ENCODE assay signal across 16 cellular contexts in genomic region chr3:101898062-101898461, GRCh38. TPM values are rescaled to one million over a fixed set of nuclear protein-coding genes. Genes with fewer than 3 reads are reported as not detected.
DNase-seq lines count a peak whose midpoint lies in the region; ATAC-seq and TF ChIP-seq lines count a peak whose summit lies in the region.
"Had no signal": no experiment of that assay in that cellular context is flagged by ENCODE, and none has a peak within 500 bp of the region (broad histone marks: within the 10 kb centered on the region; RNA-seq: fewer than 3 reads in every experiment).

No MANE protein-coding gene starts in this region.

- H3K9me3 ChIP-seq in BLaER1 (peaks cover 15% of the 10 kb centered on the region), IMR-90 (ENCODE audit: control insufficient read depth, insufficient read depth, low read length) (no peaks in the 10 kb centered on the region), SU-DHL-6 (ENCODE audit: insufficient read depth, low read length) (peaks cover 5% of the 10 kb centered on the region; the same call in 1 of the 2 replicates), spleen (peaks cover 0 to 13% (median 0%) of the 10 kb centered on the region in 8 donors)

- no peak for TF ChIP-seq RAD21 in IMR-90 (IDR thresholded peaks at IDR 0.05; ENCODE audit: low read length)

- no peak overlapping the region for H3K23ac ChIP-seq in IMR-90 (ENCODE audit: low read depth, low read length)

- 0 out of 3 replicates have a peak overlapping the region, but pooled peaks have one; percentile 39 for H2BK15ac ChIP-seq in IMR-90 (ENCODE audit: low read depth, low read length)

- no peaks in the 10 kb centered on the region for H3K9me2 ChIP-seq in SU-DHL-6 (replicated peaks; ENCODE audit: insufficient read depth, low read length)

- H3K14ac ChIP-seq in IMR-90 (replicated peaks; ENCODE audit: low read depth, low read length) = no peak overlapping the region

- H3F3A ChIP-seq in SU-DHL-6 (ENCODE audit: insufficient read depth) = peaks cover 14% of the 10 kb centered on the region

- H3K4me2 ChIP-seq in BLaER1 (peak overlapping the region; percentile 51; the same call in 1 of the 2 replicates), IMR-90 (ENCODE audit: low read depth, low read length) (no peak overlapping the region), SU-DHL-6 (ENCODE audit: low read depth, low read length, poor library complexity, severe bottlenecking) (peak overlapping the region; percentile 70)

- DNase-seq in IMR-90 = no peak
- DNase-seq in spleen = no peak
- no peak for DNase-seq in NCI-H524 treated with DMSO at 0.1 percent for 48 hours (lab: John Stamatoyannopoulos, UW)
- no peak for DNase-seq in SHP77 treated with DMSO at 0.1 percent for 48 hours (lab: John Stamatoyannopoulos, UW)
- DNase-seq in G401 (ENCODE audit: low spot score) = no peak
- DNase-seq: ACHN; CD8-positive, alpha-beta T cell; GOT3; MG63; NCI-H1417; NCI-H1930; NCI-H2171; NCI-H82; SW 1271 had no signal

- H2BK5ac ChIP-seq in IMR-90 (ENCODE audit: low read depth, low read length, poor library complexity, severe bottlenecking) = no peak overlapping the region

- intact Hi-C loops in IMR-90 (cut with micrococcal nuclease) = no loop called here
- intact Hi-C loops in spleen (cut with DNase I; ENCODE audit: low total_unique reads) = no loop called here

- dilution Hi-C loops in IMR-90 (cut with HindIII; ENCODE audit: low sequenced_read_pairs, unreplicated experiment) = no loop called here

- H3K4ac ChIP-seq in IMR-90 (ENCODE audit: low read depth, low read length) = no peak overlapping the region

- H3K27ac ChIP-seq in BLaER1 = no peak overlapping the region
- H3K27ac ChIP-seq in IMR-90 (ENCODE audit: insufficient read depth, low read length) = no peak overlapping the region
- H3K27ac ChIP-seq in SU-DHL-6 (ENCODE audit: low read depth, low read length) = peak overlapping the region; percentile 95
- H3K27ac ChIP-seq in spleen = peak overlapping the region in 6 of 8 donors; percentile 24 to 76 (median 59)

- H2BK20ac ChIP-seq in IMR-90 (ENCODE audit: low read depth, low read length) = no peak overlapping the region

- WGBS in IMR-90 (ENCODE audit: extremely low coverage in 2 of 2, insufficient read length in 1 of 2), 2 experiments = no CpG with 5 or more reads among the region's 2 CpGs
- WGBS in spleen, 5 donors = 81 to 95% (median 87%) methylated on average over 2 of the region's 2 CpGs

- no peak overlapping the region for H4K8ac ChIP-seq in IMR-90 (ENCODE audit: low read depth in 2 of 2, low read length in 2 of 2)

- H2AFZ ChIP-seq in IMR-90 (replicated peaks; ENCODE audit: low read length, poor library complexity) (no peak overlapping the region), SU-DHL-6 (ENCODE audit: low read depth, low read length, severe bottlenecking) (peak overlapping the region; percentile 62)

- no peak overlapping the region for H2AK5ac ChIP-seq in IMR-90 (ENCODE audit: low read depth, low read length)

- H3K9ac ChIP-seq in BLaER1 = no peak overlapping the region
- H3K9ac ChIP-seq in IMR-90 (ENCODE audit: low read depth, low read length) = no peak overlapping the region
- H3K9ac ChIP-seq in SU-DHL-6 (ENCODE audit: low read length) = peak overlapping the region; percentile 52

- no peaks in the 10 kb centered on the region for H3K27me3 ChIP-seq in BLaER1
- H3K27me3 ChIP-seq in IMR-90 (ENCODE audit: control insufficient read depth, insufficient read depth, low read length) = no peaks in the 10 kb centered on the region
- no peaks in the 10 kb centered on the region for H3K27me3 ChIP-seq in SU-DHL-6 (ENCODE audit: low read length)
- no peaks in the 10 kb centered on the region for H3K27me3 ChIP-seq in spleen (replicated peaks in 1 of 7)
- H3K27me3 ChIP-seq: MG63 had no signal

- CTCF ChIA-PET in IMR-90 (lab: Yijun Ruan, JAX) = no interaction called here

- no peak for ATAC-seq in IMR-90 (ENCODE audit: low read depth)
- ATAC-seq: CD8-positive, alpha-beta T cell had no signal

- TF ChIP-seq POLR2A in IMR-90 (IDR thresholded peaks at IDR 0.05; ENCODE audit: low read depth, low read length) = no peak
- TF ChIP-seq POLR2A in spleen (IDR thresholded peaks at IDR 0.05) = no peak

- peaks cover 29% of the 10 kb centered on the region for H3K4me1 ChIP-seq in BLaER1
- H3K4me1 ChIP-seq in IMR-90 (ENCODE audit: control insufficient read depth, insufficient read depth, low read length) = peaks cover 3% of the 10 kb centered on the region
- H3K4me1 ChIP-seq in spleen = peaks cover 0 to 35% (median 16%) of the 10 kb centered on the region in 6 donors

- peaks cover 0 to 3% of the 10 kb centered on the region in 2 experiments; a peak in 1 of 4 replicates for H3K79me1 ChIP-seq in IMR-90 (ENCODE audit: low read depth in 1 of 2, low read length in 2 of 2)

- in situ Hi-C loops in IMR-90 (cut with MboI; ENCODE audit: low sequenced_read_pairs) = no loop called here
- in situ Hi-C loops in G401 (cut with HindIII; ENCODE audit: low sequenced_read_pairs) = no loop called here

- no peak overlapping the region for H4K5ac ChIP-seq in IMR-90 (ENCODE audit: low read depth, low read length)

- no peak overlapping the region for H2AK9ac ChIP-seq in IMR-90 (replicated peaks; ENCODE audit: low read depth, low read length, poor library complexity)

- H3K56ac ChIP-seq in IMR-90 (ENCODE audit: extremely low read depth, insufficient read depth, low read length) = no peak overlapping the region

- no peaks in the 10 kb centered on the region for H3K79me2 ChIP-seq in SU-DHL-6 (ENCODE audit: insufficient read depth, low read length)

- H3K9me1 ChIP-seq in IMR-90 (ENCODE audit: insufficient read depth, low read length) = no peaks in the 10 kb centered on the region; the same call in 1 of the 2 replicates

- no peak overlapping the region for H3K18ac ChIP-seq in IMR-90 (ENCODE audit: low read depth, low read length)

- H4K91ac ChIP-seq in IMR-90 (ENCODE audit: insufficient read depth, low read depth, low read length) = no peak overlapping the region

- POLR2A ChIA-PET in IMR-90 (lab: Charles Lee; ENCODE audit: unreplicated experiment) = no interaction called here

- no peak overlapping the region for H2BK120ac ChIP-seq in IMR-90 (ENCODE audit: low read depth, low read length)

- H3K4me3 ChIP-seq in BLaER1 (no peak overlapping the region), IMR-90 (ENCODE audit: insufficient read depth, low read depth, low read length) (no peak overlapping the region), SU-DHL-6 (ENCODE audit: insufficient read depth, low read length, poor library complexity, severe bottlenecking) (peak overlapping the region; percentile 14), spleen (no peak overlapping the region)
- H3K4me3 ChIP-seq: MG63 had no signal

- TF ChIP-seq CTCF in IMR-90 (conservative IDR thresholded peaks at IDR 0.05; ENCODE audit: low read depth, low read length) = no peak
- TF ChIP-seq CTCF in SU-DHL-6 (IDR thresholded peaks at IDR 0.05; ENCODE audit: insufficient read depth, low read length, poor library complexity, severe bottlenecking) = no peak
- TF ChIP-seq CTCF in spleen (IDR thresholded peaks at IDR 0.05 in 8 of 11, conservative IDR thresholded peaks at IDR 0.05 in 3 of 11) = no peak

- H4K20me1 ChIP-seq in BLaER1 = no peaks in the 10 kb centered on the region
- H4K20me1 ChIP-seq in IMR-90 (ENCODE audit: insufficient read depth, low read length) = no peaks in the 10 kb centered on the region
- no peaks in the 10 kb centered on the region for H4K20me1 ChIP-seq in SU-DHL-6 (ENCODE audit: low read depth, low read length)

- BruUV-seq in IMR-90 (replicated peaks; lab: Mats Ljungman, UMichigan) = no TSS peak

- no peaks in the 10 kb centered on the region for H3K36me3 ChIP-seq in BLaER1
- no peaks in the 10 kb centered on the region for H3K36me3 ChIP-seq in IMR-90 (ENCODE audit: control insufficient read depth, insufficient read depth, low read length)
- no peaks in the 10 kb centered on the region for H3K36me3 ChIP-seq in SU-DHL-6 (ENCODE audit: low read length)
- no peaks in the 10 kb centered on the region for H3K36me3 ChIP-seq in spleen
- H3K36me3 ChIP-seq: MG63 had no signal

TF ChIP-seq in IMR-90, 13 proteins besides CTCF, POLR2A, EP300 and RAD21:
- TF ChIP-seq RFX5 (IDR thresholded peaks at IDR 0.05; ENCODE audit: low read depth, low read length) (peak; percentile 93), FOS (IDR thresholded peaks at IDR 0.05; ENCODE audit: low read depth, low read length) (no peak)

RNA-seq across cellular contexts. Expression of gene NFKBIZ, which starts 48.7 kb away (rescaled TPM):
- total RNA-seq in IMR-90 (2012; rRNA removed) = 35.0 and 43.0 TPM in 2 replicates
- polyA plus RNA-seq in IMR-90 (2012; rRNA removed) = 40.9 and 56.2 TPM in 2 replicates
- 42.6 and 52.3 TPM in 2 replicates for polyA plus RNA-seq in IMR-90 (2012; cell fraction: cytosol; rRNA removed)
- 482 and 691 TPM in 2 replicates for polyA plus RNA-seq in IMR-90 (2012; cell fraction: nucleus; rRNA removed; ENCODE audit: low replicate concordance)
- 100 to 1,000 TPM in 3 of 7 donors, 10 to 100 TPM in 4; 59.4 to 220 (median 96.4) TPM for total RNA-seq in spleen
- 10 to 100 TPM; 11.6 to 12.1 (median 11.7) TPM for polyA plus RNA-seq in spleen
- total RNA-seq in G401 (2014; rRNA removed; shearing (Covaris generic)) = 4.7 and 15.7 TPM in 2 replicates

Comparison
In these comparisons a context has a peak if more than half of its experiments do, and no peak if none do; other contexts are left out.
1. H3K27ac ChIP-seq: peak in SU-DHL-6 (single experiment) and spleen (6 of 8); none in BLaER1 (single experiment) and IMR-90 (single experiment).